8 cellular contexts compared by ENCODE assay signal in genomic region chr3:20185733-20186599, GRCh38. TPM values are rescaled to one million over a fixed set of nuclear protein-coding genes. Genes with fewer than 3 reads are reported as not detected.
DNase-seq lines count a peak whose midpoint lies in the region; ATAC-seq and TF ChIP-seq lines count a peak whose summit lies in the region.

Gene SGO1 (minus strand): TSS chr3:20186206. CDS start chr3:20184027, 2,179 bp downstream.

- no peak for TF ChIP-seq RAD21 in SK-N-SH (IDR thresholded peaks at IDR 0.05; ENCODE audit: low read length)

- H3K9me2 ChIP-seq in SK-N-SH = no peaks in the 10 kb centered on the region

- H3K9ac ChIP-seq in SK-N-SH = peak within 1 kb of the TSS; percentile 85

- CTCF ChIA-PET in SK-N-SH (lab: Yijun Ruan, JAX) = no interaction called here

- H3K4me3 ChIP-seq in GM08714 (ENCODE audit: low read length) (peak within 1 kb of the TSS; percentile 100), SK-N-SH (ENCODE audit: low read depth in 2 of 2, low read length in 1 of 2) (peak within 1 kb of the TSS; percentile 77 to 97), thoracic aorta (peak within 1 kb of the TSS; percentile 82)

- TF ChIP-seq CTCF in SK-N-SH (IDR thresholded peaks at IDR 0.05) = no peak
- TF ChIP-seq CTCF in omental fat pad (IDR thresholded peaks at IDR 0.05) = no peak
- no peak for TF ChIP-seq CTCF in thoracic aorta (IDR thresholded peaks at IDR 0.05)

- H3K27ac ChIP-seq in SK-N-SH (ENCODE audit: low read depth in 2 of 2, low read length in 1 of 2) (peak within 1 kb of the TSS; percentile 87 to 96), thoracic aorta (peak within 1 kb of the TSS; percentile 90 to 97)

- H3K9me3 ChIP-seq in SK-N-SH (no peaks in the 10 kb centered on the region), thoracic aorta (no peaks in the 10 kb centered on the region)

- H2AFZ ChIP-seq in SK-N-SH (ENCODE audit: low read depth) = peak within 1 kb of the TSS; percentile 94

- no peaks in the 10 kb centered on the region for H3F3A ChIP-seq in SK-N-SH (replicated peaks; ENCODE audit: insufficient read depth)

- ATAC-seq in HG02588 (IDR thresholded peaks at IDR 0.05; ENCODE audit: unreplicated experiment) = peak; percentile 94
- peak; percentile 100 for ATAC-seq in omental fat pad (ENCODE audit: low FRiP score)
- ATAC-seq in thoracic aorta (ENCODE audit: insufficient number of reproducible peaks, low FRiP score, low read depth) = peak; percentile 99

- H3K4me2 ChIP-seq in SK-N-SH = peak within 1 kb of the TSS; percentile 93

- H3K4me1 ChIP-seq in SK-N-SH (ENCODE audit: control insufficient read depth in 1 of 2, insufficient read depth in 2 of 2, low read depth in 1 of 2, low read length in 1 of 2) (peaks cover 14 to 18% of the 10 kb centered on the region in 2 experiments; a peak in 3 of 4 replicates), thoracic aorta (ENCODE audit: control insufficient read depth in 1 of 2, low read depth in 2 of 2) (peaks cover 3 to 24% of the 10 kb centered on the region in 2 donors)

- H3K27me3 ChIP-seq in SK-N-SH (ENCODE audit: insufficient read depth) (no peaks in the 10 kb centered on the region), thoracic aorta (replicated peaks; ENCODE audit: insufficient read depth) (no peaks in the 10 kb centered on the region)

- H4K20me1 ChIP-seq in SK-N-SH (ENCODE audit: insufficient read depth) = no peaks in the 10 kb centered on the region

- peaks cover 4% of the 10 kb centered on the region in 2 experiments for H3K36me3 ChIP-seq in SK-N-SH (replicated peaks in 1 of 2; ENCODE audit: control insufficient read depth in 1 of 2, insufficient read depth in 2 of 2, low read length in 1 of 2)
- H3K36me3 ChIP-seq in thoracic aorta = no peaks in the 10 kb centered on the region

- POLR2A ChIA-PET in SK-N-SH (lab: Yijun Ruan, JAX) = no interaction called here

- DNase-seq in NCI-H1092 (lab: John Stamatoyannopoulos, UW) (peak; percentile 94), SK-N-SH (peak; percentile 96), glomerular visceral epithelial cell (ENCODE audit: extremely low spot score) (peak; percentile 97), omental fat pad (ENCODE audit: low spot score) (peak; percentile 99), thoracic aorta (ENCODE audit: low spot score) (peak; percentile 98)
- peak; percentile 100 for DNase-seq in activated naive CD4-positive, alpha-beta T cell treated with anti-CD3 and anti-CD28 coated beads, Interleukin-2, amount 50 U/mL, for 16 hours

- WGBS in SK-N-SH (ENCODE audit: low lambda C conversion rate) = 2% methylated on average over 43 of the region's 64 CpGs

- TF ChIP-seq EP300 in SK-N-SH (IDR thresholded peaks at IDR 0.05; ENCODE audit: borderline replicate concordance in 1 of 2, low read depth in 1 of 2, low read length in 1 of 2) = no peak

- H3K79me2 ChIP-seq in SK-N-SH (ENCODE audit: insufficient read depth) = peaks cover 38% of the 10 kb centered on the region

TF ChIP-seq in SK-N-SH, 30 proteins besides CTCF, POLR2A, EP300 and RAD21:
- TF ChIP-seq SIN3A (IDR thresholded peaks at IDR 0.05; ENCODE audit: borderline replicate concordance, low read depth, low read length) = peak; percentile 98
- peak; percentile 69 for TF ChIP-seq YY1 (IDR thresholded peaks at IDR 0.05; ENCODE audit: low read depth)
- TF ChIP-seq NFIC (IDR thresholded peaks at IDR 0.05; ENCODE audit: borderline replicate concordance) = no peak
- peak; percentile 40; the same call in 1 of the 2 replicates for TF ChIP-seq NRF1 (IDR thresholded peaks at IDR 0.05; ENCODE audit: low read depth, low read length)
- TF ChIP-seq USF2 (IDR thresholded peaks at IDR 0.05; ENCODE audit: borderline replicate concordance, low read depth, low read length) = peak; percentile 99
- TF ChIP-seq GABPA (IDR thresholded peaks at IDR 0.05; ENCODE audit: low read depth) = peak; percentile 44
- peak; percentile 98 for TF ChIP-seq POLR2AphosphoS5 (IDR thresholded peaks at IDR 0.05; ENCODE audit: low read depth, low read length)
- TF ChIP-seq, protein P1, sequence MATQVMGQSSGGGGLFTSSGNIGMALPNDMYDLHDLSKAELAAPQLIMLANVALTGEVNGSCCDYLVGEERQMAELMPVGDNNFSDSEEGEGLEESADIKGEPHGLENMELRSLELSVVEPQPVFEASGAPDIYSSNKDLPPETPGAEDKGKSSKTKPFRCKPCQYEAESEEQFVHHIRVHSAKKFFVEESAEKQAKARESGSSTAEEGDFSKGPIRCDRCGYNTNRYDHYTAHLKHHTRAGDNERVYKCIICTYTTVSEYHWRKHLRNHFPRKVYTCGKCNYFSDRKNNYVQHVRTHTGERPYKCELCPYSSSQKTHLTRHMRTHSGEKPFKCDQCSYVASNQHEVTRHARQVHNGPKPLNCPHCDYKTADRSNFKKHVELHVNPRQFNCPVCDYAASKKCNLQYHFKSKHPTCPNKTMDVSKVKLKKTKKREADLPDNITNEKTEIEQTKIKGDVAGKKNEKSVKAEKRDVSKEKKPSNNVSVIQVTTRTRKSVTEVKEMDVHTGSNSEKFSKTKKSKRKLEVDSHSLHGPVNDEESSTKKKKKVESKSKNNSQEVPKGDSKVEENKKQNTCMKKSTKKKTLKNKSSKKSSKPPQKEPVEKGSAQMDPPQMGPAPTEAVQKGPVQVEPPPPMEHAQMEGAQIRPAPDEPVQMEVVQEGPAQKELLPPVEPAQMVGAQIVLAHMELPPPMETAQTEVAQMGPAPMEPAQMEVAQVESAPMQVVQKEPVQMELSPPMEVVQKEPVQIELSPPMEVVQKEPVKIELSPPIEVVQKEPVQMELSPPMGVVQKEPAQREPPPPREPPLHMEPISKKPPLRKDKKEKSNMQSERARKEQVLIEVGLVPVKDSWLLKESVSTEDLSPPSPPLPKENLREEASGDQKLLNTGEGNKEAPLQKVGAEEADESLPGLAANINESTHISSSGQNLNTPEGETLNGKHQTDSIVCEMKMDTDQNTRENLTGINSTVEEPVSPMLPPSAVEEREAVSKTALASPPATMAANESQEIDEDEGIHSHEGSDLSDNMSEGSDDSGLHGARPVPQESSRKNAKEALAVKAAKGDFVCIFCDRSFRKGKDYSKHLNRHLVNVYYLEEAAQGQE (IDR thresholded peaks at IDR 0.05; ENCODE audit: low read depth, low read length) = no peak; the same call in 1 of the 2 replicates
- no peak for TF ChIP-seq RFX5 (IDR thresholded peaks at IDR 0.05; ENCODE audit: low read length)
- TF ChIP-seq EZH2phosphoT487 (IDR thresholded peaks at IDR 0.05; ENCODE audit: borderline replicate concordance, low read depth) = no peak
- peak; percentile 47 for TF ChIP-seq ELF1 (IDR thresholded peaks at IDR 0.05)
- peak; percentile 90 for TF ChIP-seq MXI1 (IDR thresholded peaks at IDR 0.05; ENCODE audit: low read depth, low read length)
- peak; percentile 88 for TF ChIP-seq TAF1 (IDR thresholded peaks at IDR 0.05; ENCODE audit: borderline replicate concordance, low read depth, low read length)
- TF ChIP-seq CHD2 (IDR thresholded peaks at IDR 0.05; ENCODE audit: low read length, partially characterized antibody) = peak; percentile 47
- TF ChIP-seq USF1 (IDR thresholded peaks at IDR 0.05; ENCODE audit: borderline replicate concordance, low read depth) = peak; percentile 100
- no peak for TF ChIP-seq GATA2 (CRISPR knock-in tag; IDR thresholded peaks at IDR 0.05)
- TF ChIP-seq, protein P2, sequence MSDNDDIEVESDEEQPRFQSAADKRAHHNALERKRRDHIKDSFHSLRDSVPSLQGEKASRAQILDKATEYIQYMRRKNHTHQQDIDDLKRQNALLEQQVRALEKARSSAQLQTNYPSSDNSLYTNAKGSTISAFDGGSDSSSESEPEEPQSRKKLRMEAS (IDR thresholded peaks at IDR 0.05; ENCODE audit: low read depth) = peak; percentile 75
- TF ChIP-seq IRF3 (IDR thresholded peaks at IDR 0.05; ENCODE audit: low read depth, low read length) = peak; percentile 64; the same call in 1 of the 2 replicates
- TF ChIP-seq SMC3 (IDR thresholded peaks at IDR 0.05; ENCODE audit: low read depth, low read length) = no peak; the same call in 1 of the 2 replicates
- TF ChIP-seq FOXM1 (IDR thresholded peaks at IDR 0.05; ENCODE audit: low read depth) = peak; percentile 86

RNA-seq across cellular contexts. Expression of gene SGO1, which starts in this region (rescaled TPM):
- 1.6 and 2.2 TPM in 2 replicates for polyA plus RNA-seq in SK-N-SH (2012; rRNA removed)
- 3.2 and 3.3 TPM in 2 replicates for polyA plus RNA-seq in SK-N-SH (2012; cell fraction: cytosol; rRNA removed)
- polyA plus RNA-seq in SK-N-SH (2012; cell fraction: nucleus; rRNA removed) = 0.73 and 0.82 TPM in 2 replicates
- total RNA-seq in omental fat pad = 1 to 10 TPM in 1 of 4 donors, not detected in 3; 2.3 TPM
- total RNA-seq in thoracic aorta = under 1 TPM in 1 of 2 donors, not detected in 1; 0.14 TPM

Comparison
In these comparisons a context has a peak if more than half of its experiments do, and no peak if none do; other contexts are left out.
1. Peak in every context shown above with its lines: DNase-seq, ATAC-seq, H3K4me3 ChIP-seq and H3K27ac ChIP-seq.
2. Peak in DNase-seq, ATAC-seq, H3K4me3 ChIP-seq and H3K27ac ChIP-seq in thoracic aorta; RNA of the gene not detected or under 1 TPM.